ENCODE assay signal across 1 cellular context in the genomic region with DNA sequence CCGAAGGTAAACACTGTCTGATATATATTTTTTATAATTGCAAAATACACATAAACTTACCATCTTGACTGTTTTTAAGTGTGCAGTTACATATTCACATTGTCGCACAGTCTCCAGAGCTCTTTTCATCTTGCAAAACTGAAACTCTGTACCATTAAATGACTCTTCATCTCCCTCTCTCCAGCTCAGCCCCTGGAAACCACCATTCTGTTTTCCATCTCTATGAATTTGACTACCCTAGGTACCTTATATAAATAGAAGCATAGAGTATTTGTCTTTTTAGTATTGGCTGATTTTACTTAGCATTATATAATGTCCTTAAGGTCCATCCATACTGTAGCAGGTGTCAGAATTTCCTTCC.
TF ChIP-seq lines count a peak whose summit lies in the region.

No MANE protein-coding gene starts in this region.

TF ChIP-seq in WTC11, 78 proteins besides CTCF, POLR2A, EP300 and RAD21 (continued from another document):
- TF ChIP-seq ZNF425 (CRISPR knock-in tag; conservative IDR thresholded peaks at IDR 0.05) (no peak), ZNF512 (CRISPR knock-in tag; IDR thresholded peaks at IDR 0.05; ENCODE audit: borderline replicate concordance) (no peak), E2F5 (CRISPR knock-in tag; IDR thresholded peaks at IDR 0.05) (no peak), CBFB (CRISPR knock-in tag; IDR thresholded peaks at IDR 0.05; ENCODE audit: low read depth) (no peak), ESRRA (CRISPR knock-in tag; IDR thresholded peaks at IDR 0.05; ENCODE audit: borderline replicate concordance) (no peak)
- TF ChIP-seq, protein P1, sequence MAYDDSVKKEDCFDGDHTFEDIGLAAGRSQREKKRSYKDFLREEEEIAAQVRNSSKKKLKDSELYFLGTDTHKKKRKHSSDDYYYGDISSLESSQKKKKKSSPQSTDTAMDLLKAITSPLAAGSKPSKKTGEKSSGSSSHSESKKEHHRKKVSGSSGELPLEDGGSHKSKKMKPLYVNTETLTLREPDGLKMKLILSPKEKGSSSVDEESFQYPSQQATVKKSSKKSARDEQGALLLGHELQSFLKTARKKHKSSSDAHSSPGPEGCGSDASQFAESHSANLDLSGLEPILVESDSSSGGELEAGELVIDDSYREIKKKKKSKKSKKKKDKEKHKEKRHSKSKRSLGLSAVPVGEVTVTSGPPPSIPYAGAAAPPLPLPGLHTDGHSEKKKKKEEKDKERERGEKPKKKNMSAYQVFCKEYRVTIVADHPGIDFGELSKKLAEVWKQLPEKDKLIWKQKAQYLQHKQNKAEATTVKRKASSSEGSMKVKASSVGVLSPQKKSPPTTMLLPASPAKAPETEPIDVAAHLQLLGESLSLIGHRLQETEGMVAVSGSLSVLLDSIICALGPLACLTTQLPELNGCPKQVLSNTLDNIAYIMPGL (CRISPR knock-in tag; IDR thresholded peaks at IDR 0.05) = no peak
